Comparison of ENCODE assay signal across 22 cellular contexts in genomic region chr2:110852051-110852450, GRCh38.
A peak's percentile ranks its signal among the peaks of the same experiment; 100 is the strongest.
DNase-seq lines count a peak whose midpoint lies in the region; ATAC-seq lines count a peak whose summit lies in the region.
"Had no signal": no experiment of that assay in that cellular context is flagged by ENCODE, and none has a peak within 500 bp of the region (broad histone marks: within the 10 kb centered on the region; RNA-seq: fewer than 3 reads in every experiment).

No MANE protein-coding gene starts in this region.

- peaks cover 48% of the 10 kb centered on the region for H3K4me1 Mint-ChIP-seq in T-helper 1 cell treated with Interleukin-12 subunit alpha and Interleukin-12 subunit beta and Interleukin-4 antibody, amounts not matched to agents 30 μg/mL and 1 μg/mL, for 36 hours (ENCODE audit: low read depth)
- H3K4me1 Mint-ChIP-seq in CD8-positive, alpha-beta memory T cell = peaks cover 59 to 76% (median 60%) of the 10 kb centered on the region in 3 donors
- peaks cover 80% of the 10 kb centered on the region for H3K4me1 Mint-ChIP-seq in activated naive CD8-positive, alpha-beta T cell (ENCODE audit: low read depth)

- peak overlapping the region; percentile 25 for H3K18ac ChIP-seq in neuronal stem cell (ENCODE audit: low read length)

- H3K27me3 ChIP-seq in CD8-positive, alpha-beta memory T cell (ENCODE audit: insufficient read depth, low read length, poor library complexity, severe bottlenecking) = no peaks in the 10 kb centered on the region
- H3K27me3 ChIP-seq in neuronal stem cell (ENCODE audit: control insufficient read depth in 3 of 3, insufficient read depth in 3 of 3, low read depth in 1 of 3, low read length in 3 of 3) = no peaks in the 10 kb centered on the region
- H3K27me3 ChIP-seq: MG63, pancreas, upper lobe of left lung had no signal

- POLR2A ChIA-PET in CD8-positive, alpha-beta memory T cell (lab: Charles Lee) = no interaction called here

- H3K4me2 ChIP-seq in neuronal stem cell (ENCODE audit: insufficient read depth, low read length, poor library complexity, severe bottlenecking) = no peak overlapping the region

- H4K8ac ChIP-seq in neuronal stem cell (ENCODE audit: low read depth, low read length) = no peak overlapping the region

- no peak overlapping the region for H2BK12ac ChIP-seq in neuronal stem cell (ENCODE audit: low read length)

- H3K4me1 ChIP-seq in CD8-positive, alpha-beta memory T cell (ENCODE audit: insufficient read depth, low read length) = peaks cover 45% of the 10 kb centered on the region
- peaks cover 0 to 3% of the 10 kb centered on the region in 2 donors for H3K4me1 ChIP-seq in neuronal stem cell (ENCODE audit: control insufficient read depth in 2 of 2, insufficient read depth in 1 of 2, low read depth in 1 of 2, low read length in 2 of 2)
- H3K4me1 ChIP-seq: pancreas, upper lobe of left lung had no signal

- H2AFZ ChIP-seq in neuronal stem cell (ENCODE audit: low read length) = no peak overlapping the region

- ATAC-seq in GM18520 (IDR thresholded peaks at IDR 0.05; ENCODE audit: unreplicated experiment) (no peak), HG03135 (IDR thresholded peaks at IDR 0.05; ENCODE audit: unreplicated experiment) (no peak)
- ATAC-seq: pancreas, Right ventricle myocardium inferior had no signal

- no peak overlapping the region for H3K4me3 Mint-ChIP-seq in T-helper 1 cell treated with Interleukin-12 subunit alpha and Interleukin-12 subunit beta and Interleukin-4 antibody, amounts not matched to agents 30 μg/mL and 1 μg/mL, for 36 hours
- H3K4me3 Mint-ChIP-seq in CD8-positive, alpha-beta memory T cell = peak overlapping the region; percentile 20 to 83 (median 67)
- H3K4me3 Mint-ChIP-seq in activated naive CD8-positive, alpha-beta T cell = no peak overlapping the region
- H3K4me3 Mint-ChIP-seq: nephron had no signal

- no peaks in the 10 kb centered on the region for H3K79me1 ChIP-seq in neuronal stem cell (ENCODE audit: low read depth, low read length)

- DNase-seq in T-helper 1 cell = no peak
- DNase-seq in CD8-positive, alpha-beta memory T cell = no peak
- DNase-seq in neuronal stem cell (ENCODE audit: low spot score) = no peak
- no peak for DNase-seq in DMS 273 (lab: John Stamatoyannopoulos, UW; ENCODE audit: unreplicated experiment)
- DNase-seq: 8988T; activated T-cell treated with anti-CD3 and anti-CD28 coated beads for 4 hours; cerebellar nuclear complex; mesendoderm; MG63; NCI-H1436 treated with DMSO at 0.1 percent for 48 hours; NCI-H524 treated with DMSO at 0.1 percent for 48 hours; pancreas; right cardiac atrium; stimulated activated CD4-positive, alpha-beta T cell treated with anti-CD3 and anti-CD28 coated beads, Interleukin-12 subunit alpha, Interleukin-12 subunit beta, amount 100 ng/mL, for 4 hours had no signal

- no peak overlapping the region for H4K91ac ChIP-seq in neuronal stem cell (ENCODE audit: low read depth, low read length, poor library complexity)

- no peak overlapping the region for H3K14ac ChIP-seq in neuronal stem cell (ENCODE audit: low read length)

- H3K9ac ChIP-seq in neuronal stem cell (ENCODE audit: low read depth, low read length, poor library complexity) = no peak overlapping the region

- peak overlapping the region; percentile 60 for H3K27ac Mint-ChIP-seq in T-helper 1 cell treated with Interleukin-12 subunit alpha and Interleukin-12 subunit beta and Interleukin-4 antibody, amounts not matched to agents 30 μg/mL and 1 μg/mL, for 36 hours
- peak overlapping the region; percentile 89 to 98 (median 94) for H3K27ac Mint-ChIP-seq in CD8-positive, alpha-beta memory T cell
- peak overlapping the region; percentile 78 for H3K27ac Mint-ChIP-seq in activated naive CD8-positive, alpha-beta T cell
- H3K27ac Mint-ChIP-seq: IgD-negative memory B cell, nephron had no signal

- H2AK5ac ChIP-seq in neuronal stem cell (ENCODE audit: low read depth, low read length) = peak overlapping the region; percentile 50

- peaks cover 7% of the 10 kb centered on the region for H3K36me3 Mint-ChIP-seq in T-helper 1 cell treated with Interleukin-12 subunit alpha and Interleukin-12 subunit beta and Interleukin-4 antibody, amounts not matched to agents 30 μg/mL and 1 μg/mL, for 36 hours (ENCODE audit: low read depth)
- H3K36me3 Mint-ChIP-seq in CD8-positive, alpha-beta memory T cell = no peaks in the 10 kb centered on the region
- H3K36me3 Mint-ChIP-seq in activated naive CD8-positive, alpha-beta T cell = peaks cover 3% of the 10 kb centered on the region

- H3K27me3 Mint-ChIP-seq in T-helper 1 cell treated with Interleukin-12 subunit alpha and Interleukin-12 subunit beta and Interleukin-4 antibody, amounts not matched to agents 30 μg/mL and 1 μg/mL, for 36 hours (ENCODE audit: low read depth) = peaks cover 33% of the 10 kb centered on the region
- peaks cover 0 to 5% of the 10 kb centered on the region in 2 donors for H3K27me3 Mint-ChIP-seq in CD8-positive, alpha-beta memory T cell
- H3K27me3 Mint-ChIP-seq in activated naive CD8-positive, alpha-beta T cell = no peaks in the 10 kb centered on the region

- no peaks in the 10 kb centered on the region for H3K9me3 Mint-ChIP-seq in T-helper 1 cell treated with Interleukin-12 subunit alpha and Interleukin-12 subunit beta and Interleukin-4 antibody, amounts not matched to agents 30 μg/mL and 1 μg/mL, for 36 hours
- no peaks in the 10 kb centered on the region for H3K9me3 Mint-ChIP-seq in CD8-positive, alpha-beta memory T cell
- no peaks in the 10 kb centered on the region for H3K9me3 Mint-ChIP-seq in activated naive CD8-positive, alpha-beta T cell (ENCODE audit: low read depth)
- H3K9me3 Mint-ChIP-seq: IgD-negative memory B cell, nephron had no signal

- no peak overlapping the region for H3K4me3 ChIP-seq in CD8-positive, alpha-beta memory T cell (ENCODE audit: low read length)
- H3K4me3 ChIP-seq in neuronal stem cell (ENCODE audit: low read length in 2 of 2) = no peak overlapping the region
- H3K4me3 ChIP-seq: MG63, pancreas, upper lobe of left lung had no signal

- no CpG with 5 or more reads among the region's 11 CpGs for WGBS in neuronal stem cell (ENCODE audit: extremely low coverage in 2 of 2, insufficient read length in 2 of 2, insufficient replicate concordance in 1 of 2), 2 donors

- H3K4ac ChIP-seq in neuronal stem cell (ENCODE audit: low read length) = no peak overlapping the region

- H3K23ac ChIP-seq in neuronal stem cell (ENCODE audit: low read depth, low read length, poor library complexity) = no peak overlapping the region

- H3K27ac ChIP-seq in CD8-positive, alpha-beta memory T cell (ENCODE audit: low read depth, low read length) = no peak overlapping the region
- H3K27ac ChIP-seq in neuronal stem cell (replicated peaks; ENCODE audit: low read length) = no peak overlapping the region
- H3K27ac ChIP-seq: pancreas, upper lobe of left lung had no signal

- no peaks in the 10 kb centered on the region for H3K36me3 ChIP-seq in CD8-positive, alpha-beta memory T cell (ENCODE audit: insufficient read depth, low read length)
- peaks cover 0 to 2% of the 10 kb centered on the region in 2 donors for H3K36me3 ChIP-seq in neuronal stem cell (replicated peaks in 1 of 2; ENCODE audit: control insufficient read depth in 2 of 2, insufficient read depth in 2 of 2, low read length in 2 of 2)
- H3K36me3 ChIP-seq: MG63, pancreas, upper lobe of left lung had no signal

- no peak overlapping the region for H2BK5ac ChIP-seq in neuronal stem cell (ENCODE audit: low read length)

- CTCF ChIA-PET in CD8-positive, alpha-beta memory T cell (lab: Charles Lee) = interaction anchor here (0.8 to 3.0 kb wide), 4 partner anchors 12 to 46 kb away, joined by 3 to 17 read pairs (median 4); no protein-coding TSS in a partner anchor

- H3K9me3 ChIP-seq in CD8-positive, alpha-beta memory T cell (ENCODE audit: low read length) = no peaks in the 10 kb centered on the region
- H3K9me3 ChIP-seq in neuronal stem cell (replicated peaks in 1 of 2; ENCODE audit: control insufficient read depth in 2 of 2, insufficient read depth in 1 of 2, low read depth in 1 of 2, low read length in 2 of 2) = no peaks in the 10 kb centered on the region
- H3K9me3 ChIP-seq: MG63, pancreas, upper lobe of left lung had no signal

- H2BK120ac ChIP-seq in neuronal stem cell (ENCODE audit: low read depth, low read length) = peak overlapping the region; percentile 11

- peak overlapping the region; percentile 55 for H2BK15ac ChIP-seq in neuronal stem cell (ENCODE audit: low read length)

Comparison
In these comparisons a context has a peak if more than half of its experiments do, and no peak if none do; other contexts are left out.
1. H3K4me3 Mint-ChIP-seq: peak in CD8-positive, alpha-beta memory T cell (7 of 7); none in T-helper 1 cell treated with Interleukin-12 subunit alpha and Interleukin-12 subunit beta and Interleukin-4 antibody, amounts not matched to agents 30 μg/mL and 1 μg/mL, for 36 hours (single experiment) and activated naive CD8-positive, alpha-beta T cell (single experiment).
2. Peak in every context shown above with its lines, with median percentiles within 50 percentile points of each other: H3K27ac Mint-ChIP-seq.